In the genomic region with DNA sequence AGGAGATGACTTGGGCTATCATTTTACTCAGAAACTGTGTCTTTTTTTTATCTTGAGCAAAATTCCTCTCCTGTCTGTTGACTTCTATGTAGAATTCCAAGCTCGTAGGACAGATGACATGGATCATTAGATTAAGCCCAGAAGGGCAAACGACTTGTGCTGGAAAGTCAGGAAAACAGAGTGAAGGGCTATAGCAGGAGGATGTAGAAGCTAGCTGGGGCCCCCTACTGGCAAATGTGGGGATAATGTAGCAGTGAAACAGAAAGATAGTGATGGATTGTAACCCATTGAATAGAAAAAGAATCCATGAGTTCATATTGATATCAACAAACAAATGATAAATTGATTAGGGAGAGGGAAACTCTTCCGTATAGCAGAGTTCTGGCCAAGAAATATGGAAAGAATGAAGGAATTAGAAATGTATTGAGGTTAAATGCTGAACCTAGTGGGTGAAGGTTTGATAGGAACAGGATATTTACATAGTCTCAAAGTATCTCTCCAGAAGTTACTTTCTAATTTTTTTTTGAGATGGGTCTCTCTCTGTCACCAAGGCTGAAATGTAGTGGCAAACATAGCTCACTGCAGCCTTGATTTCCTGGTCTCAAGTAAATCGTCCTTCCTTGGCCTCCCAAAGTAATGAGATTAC, we compare ENCODE assay signal across 8 cellular contexts.
DNase-seq lines count a peak whose midpoint lies in the region; ATAC-seq and TF ChIP-seq lines count a peak whose summit lies in the region.

No MANE protein-coding gene starts in this region.

- ATAC-seq in HG03469 (IDR thresholded peaks at IDR 0.05; ENCODE audit: unreplicated experiment) (peak; percentile 42), GM18505 (IDR thresholded peaks at IDR 0.05; ENCODE audit: unreplicated experiment) (no peak), GM21526 (IDR thresholded peaks at IDR 0.05; ENCODE audit: low FRiP score, unreplicated experiment) (no peak)

- peak; percentile 51 for DNase-seq in AG08396 (ENCODE audit: low spot score)
- peak; percentile 47 for DNase-seq in GM10266 (ENCODE audit: extremely low spot score)
- peak; percentile 34 for DNase-seq in RPMI8226
- peak; percentile 66 for DNase-seq in dermis blood vessel endothelial cell
- DNase-seq in medulla oblongata (ENCODE audit: extremely low spot score) = peak; percentile 60

- no peak for TF ChIP-seq POLR2A in GM18505 (IDR thresholded peaks at IDR 0.05; ENCODE audit: borderline replicate concordance, extremely low read depth, insufficient read depth, insufficient read length)

- peak; percentile 71 for TF ChIP-seq CTCF in GM10266 (IDR thresholded peaks at IDR 0.05; ENCODE audit: control insufficient read depth, insufficient read depth, low read depth, missing control alignments)
